ENCODE assay signal across 15 cellular contexts in genomic region chr10:78774614-78774998, GRCh38.
A peak's percentile ranks its signal among the peaks of the same experiment; 100 is the strongest.
DNase-seq lines count a peak whose midpoint lies in the region; ATAC-seq and TF ChIP-seq lines count a peak whose summit lies in the region.
"Had no signal": no experiment of that assay in that cellular context is flagged by ENCODE, and none has a peak within 500 bp of the region (broad histone marks: within the 10 kb centered on the region; RNA-seq: fewer than 3 reads in every experiment).

No MANE protein-coding gene starts in this region.

- H3K36me3 Mint-ChIP-seq in nephron (ENCODE audit: low read depth) = no peaks in the 10 kb centered on the region
- H3K36me3 Mint-ChIP-seq in activated T-cell treated with anti-CD3 and anti-CD28 coated beads, Interleukin-2, amount 50 U/mL, for 72 hours (ENCODE audit: insufficient read depth in 2 of 2) = no peaks in the 10 kb centered on the region

- no peak for TF ChIP-seq CTCF in esophagus muscularis mucosa (IDR thresholded peaks at IDR 0.05)
- TF ChIP-seq CTCF in nephron (IDR thresholded peaks at IDR 0.05; ENCODE audit: unreplicated experiment in 3 of 3) = no peak
- no peak for TF ChIP-seq CTCF in thoracic aorta (IDR thresholded peaks at IDR 0.05)

- H3K36me3 ChIP-seq in esophagus muscularis mucosa (no peaks in the 10 kb centered on the region), thoracic aorta (no peaks in the 10 kb centered on the region)
- H3K36me3 ChIP-seq: MG63 had no signal

- H3K4me3 Mint-ChIP-seq in nephron = no peak overlapping the region
- H3K4me3 Mint-ChIP-seq in activated T-cell treated with anti-CD3 and anti-CD28 coated beads, Interleukin-2, amount 50 U/mL, for 72 hours = no peak overlapping the region
- no peak overlapping the region for H3K4me3 Mint-ChIP-seq in stimulated activated naive CD8-positive, alpha-beta T cell treated with anti-CD3 and anti-CD28 coated beads, Interleukin-15, amount 100 ng/mL, for 72 hours

- DNase-seq in NCI-H2196 (lab: John Stamatoyannopoulos, UW; ENCODE audit: unreplicated experiment) (peak; percentile 33), NCI-H2196 treated with DMSO at 0.1 percent for 48 hours (lab: John Stamatoyannopoulos, UW; ENCODE audit: unreplicated experiment) (no peak), esophagus muscularis mucosa (ENCODE audit: extremely low spot score) (no peak), thoracic aorta (ENCODE audit: low spot score) (no peak), caudate nucleus (lab: John Stamatoyannopoulos, UW) (no peak)
- no peak for DNase-seq in activated T-cell treated with anti-CD3 and anti-CD28 coated beads, Interleukin-2, amount 50 U/mL, for 72 hours
- DNase-seq in stimulated activated naive CD8-positive, alpha-beta T cell treated with anti-CD3 and anti-CD28 coated beads, Interleukin-15, amount 100 ng/mL, for 72 hours = no peak
- DNase-seq: activated T-cell treated with anti-CD3 and anti-CD28 coated beads for 4 hours; GM23248; NCI-H2081 treated with DMSO at 0.1 percent for 48 hours; NCI-H82; RPMI8226; stimulated activated naive CD8-positive, alpha-beta T cell treated with anti-CD3 and anti-CD28 coated beads, Interleukin-15, Interleukin-2, amounts not matched to agents 100 U/mL and 50 U/mL, for 24 hours had no signal

- no peak for TF ChIP-seq POLR2A in esophagus muscularis mucosa (IDR thresholded peaks at IDR 0.05; ENCODE audit: low read depth)

- no peak for ATAC-seq in thoracic aorta (ENCODE audit: insufficient number of reproducible peaks, low FRiP score, low read depth)
- no peak for ATAC-seq in activated T-cell treated with anti-CD3 and anti-CD28 coated beads, Interleukin-2, amount 50 U/mL, for 72 hours (replicated peaks in 1 of 2)
- no peak for ATAC-seq in stimulated activated naive CD8-positive, alpha-beta T cell treated with anti-CD3 and anti-CD28 coated beads, Interleukin-15, amount 100 ng/mL, for 72 hours
- ATAC-seq: stimulated activated naive CD8-positive, alpha-beta T cell treated with anti-CD3 and anti-CD28 coated beads, Interleukin-15, Interleukin-2, amounts not matched to agents 100 U/mL and 50 U/mL, for 24 hours had no signal

- H3K4me1 ChIP-seq in esophagus muscularis mucosa (peaks cover 16 to 79% (median 69%) of the 10 kb centered on the region in 4 donors), thoracic aorta (ENCODE audit: control insufficient read depth in 1 of 2, low read depth in 2 of 2) (peaks cover 27 to 71% of the 10 kb centered on the region in 2 donors)

- H3K4me1 Mint-ChIP-seq in nephron = peaks cover 67% of the 10 kb centered on the region
- H3K4me1 Mint-ChIP-seq in activated T-cell treated with anti-CD3 and anti-CD28 coated beads, Interleukin-2, amount 50 U/mL, for 72 hours (ENCODE audit: low read depth) = no peaks in the 10 kb centered on the region
- H3K4me1 Mint-ChIP-seq in stimulated activated naive CD8-positive, alpha-beta T cell treated with anti-CD3 and anti-CD28 coated beads, Interleukin-15, amount 100 ng/mL, for 72 hours = no peaks in the 10 kb centered on the region

- TF ChIP-seq EP300 in esophagus muscularis mucosa (IDR thresholded peaks at IDR 0.05) = no peak

- peak overlapping the region in 3 of 4 donors; percentile 41 to 60 (median 42) for H3K27ac ChIP-seq in esophagus muscularis mucosa (replicated peaks in 1 of 4)
- H3K27ac ChIP-seq in thoracic aorta = peak overlapping the region; percentile 78 to 85
- H3K27ac ChIP-seq in caudate nucleus (ENCODE audit: low read depth, low read length) = no peak overlapping the region
- H3K27ac ChIP-seq: GM23248 had no signal

- no peaks in the 10 kb centered on the region for H3K9me3 Mint-ChIP-seq in nephron
- H3K9me3 Mint-ChIP-seq in activated T-cell treated with anti-CD3 and anti-CD28 coated beads, Interleukin-2, amount 50 U/mL, for 72 hours = no peaks in the 10 kb centered on the region
- H3K9me3 Mint-ChIP-seq in stimulated activated naive CD8-positive, alpha-beta T cell treated with anti-CD3 and anti-CD28 coated beads, Interleukin-15, amount 100 ng/mL, for 72 hours = no peaks in the 10 kb centered on the region

- peak overlapping the region; percentile 90 to 98 (median 97) for H3K27ac Mint-ChIP-seq in nephron
- H3K27ac Mint-ChIP-seq in activated T-cell treated with anti-CD3 and anti-CD28 coated beads, Interleukin-2, amount 50 U/mL, for 72 hours = no peak overlapping the region
- H3K27ac Mint-ChIP-seq in stimulated activated naive CD8-positive, alpha-beta T cell treated with anti-CD3 and anti-CD28 coated beads, Interleukin-15, amount 100 ng/mL, for 72 hours = no peak overlapping the region

- H3K4me3 ChIP-seq in esophagus muscularis mucosa = no peak overlapping the region
- H3K4me3 ChIP-seq in thoracic aorta = no peak overlapping the region
- H3K4me3 ChIP-seq: GM23248, MG63 had no signal

- WGBS in esophagus muscularis mucosa = 85% methylated on average over 6 of the region's 6 CpGs

- H3K27me3 ChIP-seq in esophagus muscularis mucosa = no peaks in the 10 kb centered on the region
- H3K27me3 ChIP-seq in thoracic aorta (replicated peaks; ENCODE audit: insufficient read depth) = no peaks in the 10 kb centered on the region
- H3K27me3 ChIP-seq: MG63 had no signal

- H3K27me3 Mint-ChIP-seq in nephron (ENCODE audit: low read depth) = peaks cover 5% of the 10 kb centered on the region
- no peaks in the 10 kb centered on the region for H3K27me3 Mint-ChIP-seq in activated T-cell treated with anti-CD3 and anti-CD28 coated beads, Interleukin-2, amount 50 U/mL, for 72 hours (ENCODE audit: low read depth)
- no peaks in the 10 kb centered on the region for H3K27me3 Mint-ChIP-seq in stimulated activated naive CD8-positive, alpha-beta T cell treated with anti-CD3 and anti-CD28 coated beads, Interleukin-15, amount 100 ng/mL, for 72 hours

- intact Hi-C loops in esophagus muscularis mucosa (cut with DNase I) = no loop called here

- H3K9me3 ChIP-seq in esophagus muscularis mucosa = no peaks in the 10 kb centered on the region
- H3K9me3 ChIP-seq in thoracic aorta = no peaks in the 10 kb centered on the region
- H3K9me3 ChIP-seq: MG63 had no signal

Comparison
In these comparisons a context has a peak if more than half of its experiments do, and no peak if none do; other contexts are left out.
1. H3K27ac Mint-ChIP-seq: peak in nephron (3 of 3); none in activated T-cell treated with anti-CD3 and anti-CD28 coated beads, Interleukin-2, amount 50 U/mL, for 72 hours (single experiment) and stimulated activated naive CD8-positive, alpha-beta T cell treated with anti-CD3 and anti-CD28 coated beads, Interleukin-15, amount 100 ng/mL, for 72 hours (0 of 2).